ENCODE assay signal across 23 cellular contexts in the genomic region with DNA sequence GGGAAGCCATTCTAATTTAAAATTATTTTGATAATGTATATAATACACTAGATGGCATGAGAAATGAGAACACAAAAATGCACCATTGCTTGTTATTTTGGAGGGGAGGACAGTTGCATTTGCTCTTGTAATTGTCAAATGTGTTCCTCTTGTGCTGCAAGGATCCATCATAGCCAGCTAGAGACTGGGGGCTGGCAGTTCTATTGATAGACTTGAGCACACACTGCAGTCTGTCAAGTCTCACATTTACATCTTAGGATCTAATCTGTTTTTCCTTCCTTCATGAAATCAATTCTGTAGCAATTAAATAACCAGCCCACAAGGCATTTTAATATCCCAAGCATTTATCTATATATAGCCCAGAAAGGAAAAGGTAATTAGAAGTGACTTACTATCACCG.
DNase-seq lines count a peak whose midpoint lies in the region; ATAC-seq and TF ChIP-seq lines count a peak whose summit lies in the region.
"Had no signal": no experiment of that assay in that cellular context is flagged by ENCODE, and none has a peak within 500 bp of the region (broad histone marks: within the 10 kb centered on the region; RNA-seq: fewer than 3 reads in every experiment).

No MANE protein-coding gene starts in this region.

- 50% methylated on average over 1 of the region's 1 CpG for WGBS in SK-N-SH (ENCODE audit: low lambda C conversion rate)

- H3K36me3 ChIP-seq in SK-N-SH (replicated peaks in 1 of 2; ENCODE audit: control insufficient read depth in 1 of 2, insufficient read depth in 2 of 2, low read length in 1 of 2), result no peaks in the 10 kb centered on the region

- DNase-seq in SK-N-SH (peak; percentile 12), NCI-H146 treated with DMSO at 0.1 percent for 48 hours (lab: John Stamatoyannopoulos, UW; ENCODE audit: unreplicated experiment) (peak; percentile 40), DMS79 treated with DMSO at 0.1 percent for 48 hours (lab: John Stamatoyannopoulos, UW) (no peak)
- no peak for DNase-seq in activated CD4-positive, alpha-beta T cell treated with anti-CD3 and anti-CD28 coated beads for 36 hours
- DNase-seq in activated naive CD4-positive, alpha-beta T cell treated with anti-CD3 and anti-CD28 coated beads, Interleukin-2, amount 10 ng/mL, durations not matched to agents 7 days and 5 days, result no peak
- DNase-seq: Caco-2; CD8-positive, alpha-beta T cell; DND-41; HCEC 1CT; Karpas-422; NCI-H1930; NCI-H2171; NCI-H226; NCI-H510A; SW 1271; T-helper 9 cell had no signal

- CTCF ChIA-PET in SK-N-SH (lab: Yijun Ruan, JAX), result no interaction called here
- CTCF ChIA-PET in activated CD4-positive, alpha-beta T cell treated with anti-CD3 and anti-CD28 coated beads for 36 hours (lab: Charles Lee), result no interaction called here
- CTCF ChIA-PET in activated naive CD4-positive, alpha-beta T cell treated with anti-CD3 and anti-CD28 coated beads, Interleukin-2, amount 10 ng/mL, durations not matched to agents 7 days and 5 days (lab: Charles Lee), result no interaction called here

- ATAC-seq in SK-N-SH treated with all-trans-retinoic acid at 6 μM for 48 hours, result no peak
- ATAC-seq in activated CD4-positive, alpha-beta T cell treated with anti-CD3 and anti-CD28 coated beads for 36 hours, result no peak
- ATAC-seq: CD8-positive, alpha-beta T cell; Panc1 had no signal

- no peaks in the 10 kb centered on the region for H3K27me3 Mint-ChIP-seq in activated CD4-positive, alpha-beta T cell treated with anti-CD3 and anti-CD28 coated beads for 36 hours
- no peaks in the 10 kb centered on the region for H3K27me3 Mint-ChIP-seq in activated naive CD4-positive, alpha-beta T cell treated with anti-CD3 and anti-CD28 coated beads, Interleukin-2, amount 10 ng/mL, durations not matched to agents 7 days and 5 days

- H3K4me1 ChIP-seq in SK-N-SH (ENCODE audit: control insufficient read depth in 1 of 2, insufficient read depth in 2 of 2, low read depth in 1 of 2, low read length in 1 of 2), result peaks cover 0 to 4% of the 10 kb centered on the region in 2 experiments; a peak in 2 of 4 replicates

- H3K9me2 ChIP-seq in SK-N-SH, result no peaks in the 10 kb centered on the region

- no peak overlapping the region for H2AFZ ChIP-seq in SK-N-SH (ENCODE audit: low read depth)

- no peak overlapping the region for H3K4me2 ChIP-seq in SK-N-SH

- H3K4me1 Mint-ChIP-seq in activated CD4-positive, alpha-beta T cell treated with anti-CD3 and anti-CD28 coated beads for 36 hours, result peaks cover 7% of the 10 kb centered on the region
- peaks cover 10% of the 10 kb centered on the region for H3K4me1 Mint-ChIP-seq in activated naive CD4-positive, alpha-beta T cell treated with anti-CD3 and anti-CD28 coated beads, Interleukin-2, amount 10 ng/mL, durations not matched to agents 7 days and 5 days

- H3F3A ChIP-seq in SK-N-SH (replicated peaks; ENCODE audit: insufficient read depth), result peaks cover 13% of the 10 kb centered on the region

- H3K4me3 Mint-ChIP-seq in activated CD4-positive, alpha-beta T cell treated with anti-CD3 and anti-CD28 coated beads for 36 hours, result no peak overlapping the region
- H3K4me3 Mint-ChIP-seq in activated naive CD4-positive, alpha-beta T cell treated with anti-CD3 and anti-CD28 coated beads, Interleukin-2, amount 10 ng/mL, durations not matched to agents 7 days and 5 days, result no peak overlapping the region
- H3K4me3 Mint-ChIP-seq: B cell; CD8-positive, alpha-beta T cell; T-helper 1 cell treated with Interleukin-12 subunit alpha and Interleukin-12 subunit beta and Interleukin-4 antibody, amounts not matched to agents 30 μg/mL and 1 μg/mL, for 36 hours had no signal

- no peak for TF ChIP-seq RAD21 in SK-N-SH (IDR thresholded peaks at IDR 0.05; ENCODE audit: low read length)

- POLR2A ChIA-PET in SK-N-SH (lab: Yijun Ruan, JAX), result no interaction called here
- POLR2A ChIA-PET in activated CD4-positive, alpha-beta T cell treated with anti-CD3 and anti-CD28 coated beads for 36 hours (lab: Charles Lee), result no interaction called here

- no peak overlapping the region for H3K9ac ChIP-seq in SK-N-SH

- H3K27ac ChIP-seq in SK-N-SH (ENCODE audit: low read depth in 2 of 2, low read length in 1 of 2), result no peak overlapping the region
- peak overlapping the region; percentile 4; the same call in 1 of the 2 replicates for H3K27ac ChIP-seq in VCaP
- H3K27ac ChIP-seq: C4-2B, RWPE1 had no signal

- H3K36me3 Mint-ChIP-seq in activated CD4-positive, alpha-beta T cell treated with anti-CD3 and anti-CD28 coated beads for 36 hours (ENCODE audit: low read depth), result no peaks in the 10 kb centered on the region
- no peaks in the 10 kb centered on the region for H3K36me3 Mint-ChIP-seq in activated naive CD4-positive, alpha-beta T cell treated with anti-CD3 and anti-CD28 coated beads, Interleukin-2, amount 10 ng/mL, durations not matched to agents 7 days and 5 days
- H3K36me3 Mint-ChIP-seq: CD8-positive, alpha-beta T cell had no signal

- H3K9me3 ChIP-seq in SK-N-SH, result no peaks in the 10 kb centered on the region
- H3K9me3 ChIP-seq: Caco-2 had no signal

- H3K27me3 ChIP-seq in SK-N-SH (ENCODE audit: insufficient read depth), result no peaks in the 10 kb centered on the region

- H3K27ac Mint-ChIP-seq in activated CD4-positive, alpha-beta T cell treated with anti-CD3 and anti-CD28 coated beads for 36 hours, result no peak overlapping the region
- H3K27ac Mint-ChIP-seq in activated naive CD4-positive, alpha-beta T cell treated with anti-CD3 and anti-CD28 coated beads, Interleukin-2, amount 10 ng/mL, durations not matched to agents 7 days and 5 days, result no peak overlapping the region
- H3K27ac Mint-ChIP-seq: B cell; CD8-positive, alpha-beta T cell; T-helper 1 cell treated with Interleukin-12 subunit alpha and Interleukin-12 subunit beta and Interleukin-4 antibody, amounts not matched to agents 30 μg/mL and 1 μg/mL, for 36 hours had no signal

- H3K4me3 ChIP-seq in SK-N-SH (ENCODE audit: low read depth in 2 of 2, low read length in 1 of 2), result no peak overlapping the region

- peak in 1 of 2 experiments; percentile 36; a peak in 1 of 4 replicates for TF ChIP-seq EP300 in SK-N-SH (IDR thresholded peaks at IDR 0.05; ENCODE audit: borderline replicate concordance in 1 of 2, low read depth in 1 of 2, low read length in 1 of 2)

- no peaks in the 10 kb centered on the region for H3K9me3 Mint-ChIP-seq in activated CD4-positive, alpha-beta T cell treated with anti-CD3 and anti-CD28 coated beads for 36 hours (ENCODE audit: low read depth)
- H3K9me3 Mint-ChIP-seq in activated naive CD4-positive, alpha-beta T cell treated with anti-CD3 and anti-CD28 coated beads, Interleukin-2, amount 10 ng/mL, durations not matched to agents 7 days and 5 days, result no peaks in the 10 kb centered on the region
- H3K9me3 Mint-ChIP-seq: CD8-positive, alpha-beta T cell had no signal

- TF ChIP-seq CTCF in SK-N-SH (IDR thresholded peaks at IDR 0.05) (no peak), VCaP (conservative IDR thresholded peaks at IDR 0.05) (no peak)

- no peaks in the 10 kb centered on the region for H3K79me2 ChIP-seq in SK-N-SH (ENCODE audit: insufficient read depth)

- no peaks in the 10 kb centered on the region for H4K20me1 ChIP-seq in SK-N-SH (ENCODE audit: insufficient read depth)

- intact Hi-C loops in activated CD4-positive, alpha-beta T cell treated with anti-CD3 and anti-CD28 coated beads for 36 hours (cut with DNase I, micrococcal nuclease), result no loop called here

TF ChIP-seq in SK-N-SH, 30 proteins besides CTCF, POLR2A, EP300 and RAD21 (continues in another document):
- no peak for TF ChIP-seq USF2 (IDR thresholded peaks at IDR 0.05; ENCODE audit: borderline replicate concordance, low read depth, low read length)
- TF ChIP-seq SIN3A (IDR thresholded peaks at IDR 0.05; ENCODE audit: borderline replicate concordance, low read depth, low read length), result no peak
- TF ChIP-seq GABPA (IDR thresholded peaks at IDR 0.05; ENCODE audit: low read depth), result no peak
- TF ChIP-seq RXRA (IDR thresholded peaks at IDR 0.05; ENCODE audit: borderline replicate concordance, low read depth), result no peak
- TF ChIP-seq EZH2phosphoT487 (IDR thresholded peaks at IDR 0.05; ENCODE audit: borderline replicate concordance, low read depth), result no peak

TF ChIP-seq in SK-N-SH treated with all-trans-retinoic acid at 6 μM for 48 hours, 23 proteins besides CTCF, POLR2A, EP300 and RAD21:
- no peak for TF ChIP-seq ARNTL (CRISPR knock-in tag; IDR thresholded peaks at IDR 0.05; ENCODE audit: borderline replicate concordance, low read depth)

Comparison
In these comparisons a context has a peak if more than half of its experiments do, and no peak if none do; other contexts are left out.
1. DNase-seq: peak in SK-N-SH (single experiment) and NCI-H146 treated with DMSO at 0.1 percent for 48 hours (single experiment); none in activated CD4-positive, alpha-beta T cell treated with anti-CD3 and anti-CD28 coated beads for 36 hours (single experiment), DMS79 treated with DMSO at 0.1 percent for 48 hours (single experiment) and activated naive CD4-positive, alpha-beta T cell treated with anti-CD3 and anti-CD28 coated beads, Interleukin-2, amount 10 ng/mL, durations not matched to agents 7 days and 5 days (single experiment).